Comparison of ENCODE assay signal across 13 cellular contexts in the genomic region with DNA sequence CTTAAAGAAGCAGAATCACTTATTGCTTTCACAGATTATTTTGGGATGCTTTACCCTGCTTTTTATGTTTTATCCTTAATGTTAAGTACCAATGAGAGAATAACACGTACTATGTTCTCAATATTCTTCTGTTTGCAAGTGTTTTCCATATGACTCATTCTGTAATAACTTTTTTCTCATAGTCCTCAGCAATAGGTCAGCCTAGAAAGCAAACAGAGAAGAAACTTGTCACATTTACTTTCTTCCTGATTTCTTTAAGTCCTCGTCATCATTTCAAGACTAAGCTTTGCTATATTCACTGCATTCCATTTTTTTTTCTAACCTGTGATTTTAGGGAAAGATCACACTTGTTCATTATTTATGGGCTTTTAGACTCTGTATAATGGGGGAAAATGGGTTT. TPM values are rescaled to one million over a fixed set of nuclear protein-coding genes. Genes with fewer than 3 reads are reported as not detected.
DNase-seq lines count a peak whose midpoint lies in the region; ATAC-seq and TF ChIP-seq lines count a peak whose summit lies in the region.
"Had no signal": no experiment of that assay in that cellular context is flagged by ENCODE, and none has a peak within 500 bp of the region (broad histone marks: within the 10 kb centered on the region; RNA-seq: fewer than 3 reads in every experiment).

No MANE protein-coding gene starts in this region.

- no peak for ATAC-seq in GM18511 (IDR thresholded peaks at IDR 0.05; ENCODE audit: unreplicated experiment)
- ATAC-seq: activated CD8-positive, alpha-beta T cell treated with anti-CD3 and anti-CD28 coated beads, Interleukin-2, amount 10 ng/mL, durations not matched to agents 7 days and 5 days had no signal

- POLR2A ChIA-PET in AG04449 (lab: Yijun Ruan, JAX) = no interaction called here

- CTCF ChIA-PET in AG04449 (lab: Yijun Ruan, JAX) = no interaction called here

- H3K4me3 ChIP-seq in AG04449 (ENCODE audit: low read depth, low read length) (no peak overlapping the region), astrocyte of the spinal cord (ENCODE audit: low read depth, low read length) (no peak overlapping the region)
- H3K4me3 ChIP-seq: BLaER1 treated with 17β-estradiol and CSF1 and Interleukin-3, amounts not matched to agents 10 nM and 100 nM had no signal

- TF ChIP-seq CTCF in AG04449 (IDR thresholded peaks at IDR 0.05; ENCODE audit: insufficient read depth, low read length, missing control alignments) (no peak), astrocyte of the spinal cord (IDR thresholded peaks at IDR 0.05; ENCODE audit: low read depth, low read length) (no peak)

- DNase-seq in AG04449 (ENCODE audit: low read depth, low spot score) (peak; percentile 53), HS-27A (ENCODE audit: low read depth) (peak; percentile 31), astrocyte of the spinal cord (ENCODE audit: low read depth, low spot score) (peak; percentile 87), iris pigment epithelial cell (ENCODE audit: low read depth) (peak; percentile 81), NCI-H1092 (lab: John Stamatoyannopoulos, UW) (no peak), cerebellum (ENCODE audit: low spot score) (no peak)
- DNase-seq in stimulated activated CD4-positive, alpha-beta T cell treated with anti-CD3 and anti-CD28 coated beads, Interleukin-2, amount 100 ng/mL, for 24 hours = no peak
- DNase-seq: activated CD8-positive, alpha-beta T cell treated with anti-CD3 and anti-CD28 coated beads, Interleukin-2, amount 10 ng/mL, durations not matched to agents 7 days and 5 days; GOT3; occipital lobe; stimulated activated CD4-positive, alpha-beta T cell treated with anti-CD3 and anti-CD28 coated beads, Interleukin-2, amount 100 ng/mL, for 48 hours had no signal

- in situ Hi-C loops in astrocyte of the spinal cord (cut with HindIII; ENCODE audit: low sequenced_read_pairs) = no loop called here

RNA-seq across cellular contexts. Expression of gene AGR2, which starts 6.8 kb away (rescaled TPM):
- 1.9 TPM for total RNA-seq in cerebellum
- total RNA-seq: activated CD8-positive, alpha-beta T cell treated with anti-CD3 and anti-CD28 coated beads, Interleukin-2, amount 10 ng/mL, durations not matched to agents 7 days and 5 days had no signal

RNA-seq across cellular contexts. Expression of gene TSPAN13, which starts 58.0 kb away (rescaled TPM):
- total RNA-seq in cerebellum = 56.8 TPM

Comparison
In these comparisons a context has a peak if more than half of its experiments do, and no peak if none do; other contexts are left out.
1. DNase-seq: peak in AG04449 (single experiment), HS-27A (single experiment), astrocyte of the spinal cord (single experiment) and iris pigment epithelial cell (single experiment); none in NCI-H1092 (single experiment), stimulated activated CD4-positive, alpha-beta T cell treated with anti-CD3 and anti-CD28 coated beads, Interleukin-2, amount 100 ng/mL, for 24 hours (0 of 2) and cerebellum (single experiment).